ENCODE assay signal across 8 cellular contexts in the genomic region with DNA sequence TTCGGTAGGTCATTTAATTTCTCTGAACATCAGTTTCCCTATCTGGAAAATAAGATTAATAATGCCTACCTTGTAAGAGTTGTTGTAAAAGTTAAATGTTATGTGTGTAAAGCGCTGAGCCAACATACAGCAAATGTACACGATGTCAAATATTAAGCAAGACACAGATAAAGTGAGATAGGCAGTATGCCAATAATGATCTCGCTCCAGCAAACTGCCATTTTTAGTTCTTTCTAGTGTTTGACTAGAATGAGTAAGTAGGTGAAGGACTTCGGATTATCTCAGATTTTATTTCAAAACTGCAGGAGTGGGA. TPM values are rescaled to one million over a fixed set of nuclear protein-coding genes. Genes with fewer than 3 reads are reported as not detected.
DNase-seq lines count a peak whose midpoint lies in the region; ATAC-seq and TF ChIP-seq lines count a peak whose summit lies in the region.

No MANE protein-coding gene starts in this region.

- no peaks in the 10 kb centered on the region for H3K27me3 ChIP-seq in HL-60 (ENCODE audit: insufficient read depth, poor library complexity, severe bottlenecking)

- peaks cover 31% of the 10 kb centered on the region for H3K4me1 Mint-ChIP-seq in activated naive CD4-positive, alpha-beta T cell treated with anti-CD3 and anti-CD28 coated beads, Interleukin-2, amount 10 ng/mL, durations not matched to agents 7 days and 5 days
- peaks cover 26 to 51% (median 41%) of the 10 kb centered on the region in 3 donors for H3K4me1 Mint-ChIP-seq in naive B cell

- TF ChIP-seq CTCF in HL-60 (IDR thresholded peaks at IDR 0.05; ENCODE audit: insufficient read depth, low read length) = no peak

- H3K36me3 Mint-ChIP-seq in activated naive CD4-positive, alpha-beta T cell treated with anti-CD3 and anti-CD28 coated beads, Interleukin-2, amount 10 ng/mL, durations not matched to agents 7 days and 5 days = peaks cover 15% of the 10 kb centered on the region
- no peaks in the 10 kb centered on the region for H3K36me3 Mint-ChIP-seq in naive B cell

- H3K4me3 Mint-ChIP-seq in activated naive CD4-positive, alpha-beta T cell treated with anti-CD3 and anti-CD28 coated beads, Interleukin-2, amount 10 ng/mL, durations not matched to agents 7 days and 5 days = peak overlapping the region; percentile 95
- peak overlapping the region; percentile 93 to 99 (median 98) for H3K4me3 Mint-ChIP-seq in naive B cell

- in situ Hi-C loops in ACHN (cut with HindIII; ENCODE audit: low pct_ligation_motif_present, low pct_unique_long_range_greater_than_20kb, low sequenced_read_pairs) = no loop called here

- CTCF ChIA-PET in activated naive CD4-positive, alpha-beta T cell treated with anti-CD3 and anti-CD28 coated beads, Interleukin-2, amount 10 ng/mL, durations not matched to agents 7 days and 5 days (lab: Charles Lee) = interaction anchor here (0.5 to 3.1 kb wide), 5 partner anchors 10 to 1134 kb away, joined by 3 to 21 read pairs (median 5); no protein-coding TSS in a partner anchor

- DNase-seq in activated naive CD4-positive, alpha-beta T cell treated with anti-CD3 and anti-CD28 coated beads, Interleukin-2, amount 10 ng/mL, durations not matched to agents 7 days and 5 days = no peak
- no peak for DNase-seq in activated naive CD4-positive, alpha-beta T cell (lab: John Stamatoyannopoulos, UW)
- DNase-seq in HL-60 (ENCODE audit: low read depth in 1 of 2, low spot score in 1 of 2) = no peak
- DNase-seq in caudate nucleus (lab: John Stamatoyannopoulos, UW) = no peak
- DNase-seq in naive B cell = no peak
- no peak for DNase-seq in islet precursor cell
- DNase-seq in ACHN = no peak
- no peak for DNase-seq in stimulated activated CD4-positive, alpha-beta T cell treated with anti-CD3 and anti-CD28 coated beads, Interleukin-4, amount 100 ng/mL, for 4 hours

- ATAC-seq in naive B cell (ENCODE audit: low read depth in 2 of 2) = no peak

- H3K27me3 Mint-ChIP-seq in activated naive CD4-positive, alpha-beta T cell treated with anti-CD3 and anti-CD28 coated beads, Interleukin-2, amount 10 ng/mL, durations not matched to agents 7 days and 5 days = peaks cover 5% of the 10 kb centered on the region
- no peaks in the 10 kb centered on the region for H3K27me3 Mint-ChIP-seq in naive B cell

- H3K9me3 Mint-ChIP-seq in activated naive CD4-positive, alpha-beta T cell treated with anti-CD3 and anti-CD28 coated beads, Interleukin-2, amount 10 ng/mL, durations not matched to agents 7 days and 5 days = no peaks in the 10 kb centered on the region
- H3K9me3 Mint-ChIP-seq in naive B cell = no peaks in the 10 kb centered on the region

- H3K4me3 ChIP-seq in HL-60 (replicated peaks; ENCODE audit: insufficient read depth, low read length) = peak overlapping the region; percentile 91

- H3K27ac ChIP-seq in HL-60 (replicated peaks) (peak overlapping the region; percentile 89), caudate nucleus (ENCODE audit: low read depth, low read length) (peak overlapping the region; percentile 83)

- H3K27ac Mint-ChIP-seq in activated naive CD4-positive, alpha-beta T cell treated with anti-CD3 and anti-CD28 coated beads, Interleukin-2, amount 10 ng/mL, durations not matched to agents 7 days and 5 days = peak overlapping the region; percentile 95
- H3K27ac Mint-ChIP-seq in naive B cell = peak overlapping the region; percentile 95 to 99 (median 98)

RNA-seq across cellular contexts. Expression of a gene that starts 0.8 kb away (rescaled TPM):
- 100 to 1,000 TPM; 111 to 186 (median 139) TPM for polyA plus RNA-seq in naive B cell (ENCODE audit: low read depth in 6 of 6)
